Comparison of ENCODE assay signal across 20 cellular contexts in the genomic region with DNA sequence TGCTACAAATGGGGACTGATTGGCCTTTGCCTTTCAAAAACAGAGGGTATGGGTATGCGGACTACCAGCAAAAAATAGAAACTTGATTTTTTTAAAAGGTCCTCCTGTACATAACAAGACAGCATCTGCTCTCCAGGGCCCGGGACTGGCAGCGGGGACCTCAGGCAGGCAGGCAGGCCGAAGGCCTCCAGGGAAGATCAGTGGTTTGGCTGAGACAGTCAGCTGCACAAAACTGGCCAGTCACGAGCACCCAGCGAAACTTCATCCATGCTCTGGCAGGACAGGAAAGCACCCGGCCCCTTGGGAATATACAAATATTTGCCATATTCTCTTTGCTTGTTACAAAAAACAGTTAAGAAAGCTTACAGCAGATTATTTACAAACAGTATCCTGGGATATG. TPM values are rescaled to one million over a fixed set of nuclear protein-coding genes. Genes with fewer than 3 reads are reported as not detected.
A peak's percentile ranks its signal among the peaks of the same experiment; 100 is the strongest.
DNase-seq lines count a peak whose midpoint lies in the region; ATAC-seq and TF ChIP-seq lines count a peak whose summit lies in the region.
"Had no signal": no experiment of that assay in that cellular context is flagged by ENCODE, and none has a peak within 500 bp of the region (broad histone marks: within the 10 kb centered on the region; RNA-seq: fewer than 3 reads in every experiment).

No MANE protein-coding gene starts in this region.

- no peak for DNase-seq in activated CD8-positive, alpha-beta memory T cell treated with anti-CD3 and anti-CD28 coated beads, Interleukin-2, amount 10 ng/mL, durations not matched to agents 7 days and 5 days
- DNase-seq in activated CD8-positive, alpha-beta memory T cell treated with anti-CD3 and anti-CD28 coated beads for 24 hours: no peak
- DNase-seq in RWPE2 (ENCODE audit: low spot score) (peak; percentile 31), fibroblast of gingiva (ENCODE audit: low read depth) (peak; percentile 65)
- DNase-seq in stimulated activated naive B cell treated with anti-CD40 and anti-IgM and Interleukin-4, amounts not matched to agents 10 μg/mL and 1 μg/mL and 100 μg/mL, for 72 hours: no peak
- DNase-seq in effector memory CD4-positive, alpha-beta T cell: no peak
- DNase-seq: 8988T; activated naive CD8-positive, alpha-beta T cell treated with anti-CD3 and anti-CD28 coated beads, Interleukin-2, amount 50 U/mL, for 24 hours; C1 segment of cervical spinal cord; heart right ventricle; immature natural killer cell; NCI-H1436; right cardiac atrium; SK-N-SH; stimulated activated naive CD4-positive, alpha-beta T cell treated with Interleukin-2 at 50 U/mL for 16 hours; T-helper 9 cell had no signal

- ATAC-seq in activated CD8-positive, alpha-beta memory T cell treated with anti-CD3 and anti-CD28 coated beads, Interleukin-2, amount 10 ng/mL, durations not matched to agents 7 days and 5 days: no peak
- ATAC-seq in RWPE2 (ENCODE audit: low read depth) (no peak), HG02678 (IDR thresholded peaks at IDR 0.05; ENCODE audit: unreplicated experiment) (no peak), HG02763 (IDR thresholded peaks at IDR 0.05; ENCODE audit: unreplicated experiment) (no peak)
- no peak for ATAC-seq in stimulated activated naive B cell treated with anti-CD40 and anti-IgM and Interleukin-4, amounts not matched to agents 10 μg/mL and 1 μg/mL and 100 μg/mL, for 72 hours (replicated peaks)
- ATAC-seq: activated naive CD8-positive, alpha-beta T cell treated with anti-CD3 and anti-CD28 coated beads, Interleukin-2, amount 50 U/mL, for 24 hours; heart right ventricle; right cardiac atrium had no signal

- peaks cover 76% of the 10 kb centered on the region for H3K36me3 ChIP-seq in RWPE2 (ENCODE audit: low read depth)
- H3K36me3 ChIP-seq in effector memory CD4-positive, alpha-beta T cell (ENCODE audit: control insufficient read depth, insufficient read depth, low read length): no peaks in the 10 kb centered on the region

- H3K4me3 ChIP-seq in RWPE2 (ENCODE audit: severe bottlenecking): no peak overlapping the region
- no peak overlapping the region for H3K4me3 ChIP-seq in effector memory CD4-positive, alpha-beta T cell (ENCODE audit: insufficient read depth, low read depth, low read length, poor library complexity, severe bottlenecking)
- H3K4me3 ChIP-seq: cardiac muscle cell, heart right ventricle had no signal

- H3K4me3 Mint-ChIP-seq in activated CD8-positive, alpha-beta memory T cell treated with anti-CD3 and anti-CD28 coated beads, Interleukin-2, amount 10 ng/mL, durations not matched to agents 7 days and 5 days: no peak overlapping the region
- H3K4me3 Mint-ChIP-seq in stimulated activated naive B cell treated with anti-CD40 and anti-IgM and Interleukin-4, amounts not matched to agents 10 μg/mL and 1 μg/mL and 100 μg/mL, for 72 hours: no peak overlapping the region
- H3K4me3 Mint-ChIP-seq: activated naive CD8-positive, alpha-beta T cell treated with anti-CD3 and anti-CD28 coated beads, Interleukin-2, amount 50 U/mL, for 24 hours; activated T-helper 17 cell treated with anti-CD3 and anti-CD28 coated beads, Interleukin-2, amount 50 U/mL, for 72 hours; immature natural killer cell had no signal

- peak overlapping the region; percentile 47 for H3K27ac Mint-ChIP-seq in activated CD8-positive, alpha-beta memory T cell treated with anti-CD3 and anti-CD28 coated beads, Interleukin-2, amount 10 ng/mL, durations not matched to agents 7 days and 5 days
- H3K27ac Mint-ChIP-seq in stimulated activated naive B cell treated with anti-CD40 and anti-IgM and Interleukin-4, amounts not matched to agents 10 μg/mL and 1 μg/mL and 100 μg/mL, for 72 hours: peak overlapping the region; percentile 31
- H3K27ac Mint-ChIP-seq: activated naive CD8-positive, alpha-beta T cell treated with anti-CD3 and anti-CD28 coated beads, Interleukin-2, amount 50 U/mL, for 24 hours; immature natural killer cell had no signal

- peaks cover 11% of the 10 kb centered on the region for H3K4me1 ChIP-seq in RWPE2 (ENCODE audit: insufficient read depth, poor library complexity, severe bottlenecking)
- peaks cover 5% of the 10 kb centered on the region for H3K4me1 ChIP-seq in effector memory CD4-positive, alpha-beta T cell (ENCODE audit: control insufficient read depth, insufficient read depth, low read length, poor library complexity, severe bottlenecking)

- H3K9me3 Mint-ChIP-seq in activated CD8-positive, alpha-beta memory T cell treated with anti-CD3 and anti-CD28 coated beads, Interleukin-2, amount 10 ng/mL, durations not matched to agents 7 days and 5 days (ENCODE audit: low read depth): no peaks in the 10 kb centered on the region
- H3K9me3 Mint-ChIP-seq in stimulated activated naive B cell treated with anti-CD40 and anti-IgM and Interleukin-4, amounts not matched to agents 10 μg/mL and 1 μg/mL and 100 μg/mL, for 72 hours: no peaks in the 10 kb centered on the region
- H3K9me3 Mint-ChIP-seq: activated naive CD8-positive, alpha-beta T cell treated with anti-CD3 and anti-CD28 coated beads, Interleukin-2, amount 50 U/mL, for 24 hours; activated T-helper 17 cell treated with anti-CD3 and anti-CD28 coated beads, Interleukin-2, amount 50 U/mL, for 72 hours; immature natural killer cell had no signal

- H3K9me3 ChIP-seq in RWPE2 (ENCODE audit: severe bottlenecking): no peaks in the 10 kb centered on the region
- H3K9me3 ChIP-seq in effector memory CD4-positive, alpha-beta T cell (ENCODE audit: control insufficient read depth, low read length): no peaks in the 10 kb centered on the region
- H3K9me3 ChIP-seq: heart right ventricle, SK-N-SH had no signal

- no peaks in the 10 kb centered on the region for H3K27me3 ChIP-seq in RWPE2 (ENCODE audit: insufficient read depth, poor library complexity, severe bottlenecking)
- H3K27me3 ChIP-seq in effector memory CD4-positive, alpha-beta T cell (replicated peaks; ENCODE audit: control insufficient read depth, insufficient read depth, low read length, poor library complexity, severe bottlenecking): no peaks in the 10 kb centered on the region
- H3K27me3 ChIP-seq: cardiac muscle cell, heart right ventricle had no signal

- H3K27ac ChIP-seq in RWPE2 (ENCODE audit: poor library complexity, severe bottlenecking): no peak overlapping the region
- no peak overlapping the region for H3K27ac ChIP-seq in effector memory CD4-positive, alpha-beta T cell (ENCODE audit: insufficient read depth, low read length, poor library complexity, severe bottlenecking)
- H3K27ac ChIP-seq: cardiac muscle cell had no signal

- H3K27me3 Mint-ChIP-seq in activated CD8-positive, alpha-beta memory T cell treated with anti-CD3 and anti-CD28 coated beads, Interleukin-2, amount 10 ng/mL, durations not matched to agents 7 days and 5 days: no peaks in the 10 kb centered on the region
- no peaks in the 10 kb centered on the region for H3K27me3 Mint-ChIP-seq in stimulated activated naive B cell treated with anti-CD40 and anti-IgM and Interleukin-4, amounts not matched to agents 10 μg/mL and 1 μg/mL and 100 μg/mL, for 72 hours
- H3K27me3 Mint-ChIP-seq: activated naive CD8-positive, alpha-beta T cell treated with anti-CD3 and anti-CD28 coated beads, Interleukin-2, amount 50 U/mL, for 24 hours; activated T-helper 17 cell treated with anti-CD3 and anti-CD28 coated beads, Interleukin-2, amount 50 U/mL, for 72 hours had no signal

- H3K36me3 Mint-ChIP-seq in activated CD8-positive, alpha-beta memory T cell treated with anti-CD3 and anti-CD28 coated beads, Interleukin-2, amount 10 ng/mL, durations not matched to agents 7 days and 5 days: peaks cover 16% of the 10 kb centered on the region
- H3K36me3 Mint-ChIP-seq in stimulated activated naive B cell treated with anti-CD40 and anti-IgM and Interleukin-4, amounts not matched to agents 10 μg/mL and 1 μg/mL and 100 μg/mL, for 72 hours: peaks cover 49 to 78% of the 10 kb centered on the region in 2 donors
- H3K36me3 Mint-ChIP-seq: immature natural killer cell had no signal

- TF ChIP-seq CTCF in RWPE2 (IDR thresholded peaks at IDR 0.05; ENCODE audit: poor library complexity, severe bottlenecking): no peak

- peaks cover 32% of the 10 kb centered on the region for H3K4me1 Mint-ChIP-seq in activated CD8-positive, alpha-beta memory T cell treated with anti-CD3 and anti-CD28 coated beads, Interleukin-2, amount 10 ng/mL, durations not matched to agents 7 days and 5 days
- H3K4me1 Mint-ChIP-seq in stimulated activated naive B cell treated with anti-CD40 and anti-IgM and Interleukin-4, amounts not matched to agents 10 μg/mL and 1 μg/mL and 100 μg/mL, for 72 hours: peaks cover 24 to 36% of the 10 kb centered on the region in 2 donors

- CTCF ChIA-PET in activated CD8-positive, alpha-beta memory T cell treated with anti-CD3 and anti-CD28 coated beads, Interleukin-2, amount 10 ng/mL, durations not matched to agents 7 days and 5 days (lab: Charles Lee): no interaction called here

RNA-seq across cellular contexts. Expression of gene RPL27A, which starts 11.0 kb away (rescaled TPM):
- 100 to 1,000 TPM; 715 to 800 TPM for total RNA-seq in activated CD8-positive, alpha-beta memory T cell treated with anti-CD3 and anti-CD28 coated beads, Interleukin-2, amount 10 ng/mL, durations not matched to agents 7 days and 5 days

RNA-seq across cellular contexts. Expression of gene TRIM66, which starts 11.1 kb away (rescaled TPM):
- total RNA-seq in activated CD8-positive, alpha-beta memory T cell treated with anti-CD3 and anti-CD28 coated beads, Interleukin-2, amount 10 ng/mL, durations not matched to agents 7 days and 5 days: 10 to 100 TPM; 32.1 to 42.4 TPM

Comparison
In these comparisons a context has a peak if more than half of its experiments do, and no peak if none do; other contexts are left out.
1. DNase-seq: peak in RWPE2 (single experiment) and fibroblast of gingiva (single experiment); none in activated CD8-positive, alpha-beta memory T cell treated with anti-CD3 and anti-CD28 coated beads, Interleukin-2, amount 10 ng/mL, durations not matched to agents 7 days and 5 days (single experiment), activated CD8-positive, alpha-beta memory T cell treated with anti-CD3 and anti-CD28 coated beads for 24 hours (single experiment), stimulated activated naive B cell treated with anti-CD40 and anti-IgM and Interleukin-4, amounts not matched to agents 10 μg/mL and 1 μg/mL and 100 μg/mL, for 72 hours (single experiment) and effector memory CD4-positive, alpha-beta T cell (0 of 3).